11 cellular contexts compared by ENCODE assay signal in the genomic region with DNA sequence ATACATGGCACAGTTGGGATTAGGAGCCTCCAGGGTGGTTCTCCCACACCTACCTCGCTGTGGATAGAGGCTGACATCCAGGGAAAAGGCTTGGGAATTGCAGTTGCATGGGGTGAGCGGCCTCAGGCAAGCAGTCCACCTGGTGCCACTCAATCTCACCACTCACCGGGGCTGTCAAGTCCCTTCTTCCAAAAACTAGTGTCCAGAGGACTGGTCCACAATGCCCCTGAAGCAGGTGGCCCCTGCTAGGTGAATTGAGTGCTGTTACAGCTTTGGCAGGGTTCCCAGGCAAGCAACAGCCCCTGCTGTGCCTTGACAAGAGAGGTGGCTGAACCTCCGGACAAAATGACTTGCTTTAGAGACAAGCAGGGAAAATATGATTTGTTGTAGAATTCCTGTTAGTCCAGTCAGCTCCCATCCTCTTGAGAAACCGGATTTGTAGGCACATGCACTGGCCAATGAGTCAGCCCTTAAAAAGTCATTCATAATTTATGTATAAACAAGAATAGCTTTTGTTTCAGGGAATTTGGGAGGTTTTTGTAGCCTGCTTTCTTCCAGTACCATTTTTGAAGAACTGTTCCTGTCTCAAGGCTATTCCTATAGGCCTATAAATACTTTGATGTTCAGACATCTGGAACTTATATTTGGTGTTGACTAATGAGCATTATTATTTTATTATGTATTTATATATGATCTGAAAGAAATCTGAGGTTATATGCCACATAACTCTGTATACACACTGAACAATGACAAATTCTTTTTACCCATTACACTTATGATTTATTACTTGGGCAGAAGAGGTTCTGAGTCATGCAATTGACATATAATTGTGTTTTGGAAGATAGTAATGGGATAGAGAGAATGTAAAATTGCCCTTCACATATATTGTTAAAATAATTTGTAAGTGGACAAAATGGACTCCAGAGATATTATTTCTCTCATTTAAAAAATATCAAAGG.
DNase-seq lines count a peak whose midpoint lies in the region; ATAC-seq and TF ChIP-seq lines count a peak whose summit lies in the region.
"Had no signal": no experiment of that assay in that cellular context is flagged by ENCODE, and none has a peak within 500 bp of the region (broad histone marks: within the 10 kb centered on the region; RNA-seq: fewer than 3 reads in every experiment).

No MANE protein-coding gene starts in this region.

- H3K4me3 ChIP-seq in left lung: no peak overlapping the region

- no peaks in the 10 kb centered on the region for H3K9me3 ChIP-seq in left lung

- no peaks in the 10 kb centered on the region for H3K27me3 ChIP-seq in left lung

- TF ChIP-seq CTCF in left lung (IDR thresholded peaks at IDR 0.05): no peak

- ATAC-seq in left lung (peak; percentile 84), HG03469 (IDR thresholded peaks at IDR 0.05; ENCODE audit: unreplicated experiment) (no peak)
- ATAC-seq in stimulated activated naive CD8-positive, alpha-beta T cell treated with anti-CD3 and anti-CD28 coated beads, Interleukin-15, amount 100 ng/mL, for 72 hours: no peak
- ATAC-seq: Panc1 had no signal

- DNase-seq in ACHN: peak; percentile 29
- peak; percentile 94 for DNase-seq in NCI-H1092 treated with DMSO at 0.1 percent for 48 hours (lab: John Stamatoyannopoulos, UW)
- peak; percentile 82 for DNase-seq in amniotic stem cell (lab: John Stamatoyannopoulos, UW)
- DNase-seq in left lung: peak in 1 of 2 donors; percentile 34
- DNase-seq in stimulated activated CD8-positive, alpha-beta memory T cell treated with anti-CD3 and anti-CD28 coated beads, Interleukin-4, amount 100 ng/mL, for 48 hours: no peak
- DNase-seq in SKM-1 treated with dmso at 0.1 percent for 144 hours (lab: John Stamatoyannopoulos, UW; ENCODE audit: unreplicated experiment): no peak
- no peak for DNase-seq in stimulated activated naive CD8-positive, alpha-beta T cell treated with anti-CD3 and anti-CD28 coated beads, Interleukin-15, amount 100 ng/mL, for 72 hours
- DNase-seq: nephron progenitor cell had no signal

- H3K27ac ChIP-seq in left lung: peak overlapping the region; percentile 22 to 39

- H3K4me1 ChIP-seq in left lung: peaks cover 0 to 4% of the 10 kb centered on the region in 2 donors

- H3K4me1 Mint-ChIP-seq in stimulated activated naive CD8-positive, alpha-beta T cell treated with anti-CD3 and anti-CD28 coated beads, Interleukin-15, amount 100 ng/mL, for 72 hours: no peaks in the 10 kb centered on the region

- in situ Hi-C loops in ACHN (cut with HindIII; ENCODE audit: low pct_ligation_motif_present, low pct_unique_long_range_greater_than_20kb, low sequenced_read_pairs): no loop called here

- no peaks in the 10 kb centered on the region for H3K27me3 Mint-ChIP-seq in stimulated activated naive CD8-positive, alpha-beta T cell treated with anti-CD3 and anti-CD28 coated beads, Interleukin-15, amount 100 ng/mL, for 72 hours
- H3K27me3 Mint-ChIP-seq: brain had no signal

- H3K4me3 Mint-ChIP-seq in stimulated activated naive CD8-positive, alpha-beta T cell treated with anti-CD3 and anti-CD28 coated beads, Interleukin-15, amount 100 ng/mL, for 72 hours: no peak overlapping the region
- H3K4me3 Mint-ChIP-seq: brain, nephron progenitor cell had no signal

- H3K27ac Mint-ChIP-seq in stimulated activated naive CD8-positive, alpha-beta T cell treated with anti-CD3 and anti-CD28 coated beads, Interleukin-15, amount 100 ng/mL, for 72 hours: no peak overlapping the region
- H3K27ac Mint-ChIP-seq: nephron progenitor cell had no signal

- peaks cover 9 to 12% of the 10 kb centered on the region in 2 donors for H3K9me3 Mint-ChIP-seq in stimulated activated naive CD8-positive, alpha-beta T cell treated with anti-CD3 and anti-CD28 coated beads, Interleukin-15, amount 100 ng/mL, for 72 hours

- intact Hi-C loops in left lung (cut with DNase I): no loop called here

- no peaks in the 10 kb centered on the region for H3K36me3 ChIP-seq in left lung

Comparison
In these comparisons a context has a peak if more than half of its experiments do, and no peak if none do; other contexts are left out.
1. DNase-seq: peak in ACHN (single experiment), NCI-H1092 treated with DMSO at 0.1 percent for 48 hours (single experiment) and amniotic stem cell (single experiment); none in stimulated activated CD8-positive, alpha-beta memory T cell treated with anti-CD3 and anti-CD28 coated beads, Interleukin-4, amount 100 ng/mL, for 48 hours (single experiment), SKM-1 treated with dmso at 0.1 percent for 144 hours (single experiment) and stimulated activated naive CD8-positive, alpha-beta T cell treated with anti-CD3 and anti-CD28 coated beads, Interleukin-15, amount 100 ng/mL, for 72 hours (0 of 2).